9 cellular contexts compared by ENCODE assay signal in the genomic region with DNA sequence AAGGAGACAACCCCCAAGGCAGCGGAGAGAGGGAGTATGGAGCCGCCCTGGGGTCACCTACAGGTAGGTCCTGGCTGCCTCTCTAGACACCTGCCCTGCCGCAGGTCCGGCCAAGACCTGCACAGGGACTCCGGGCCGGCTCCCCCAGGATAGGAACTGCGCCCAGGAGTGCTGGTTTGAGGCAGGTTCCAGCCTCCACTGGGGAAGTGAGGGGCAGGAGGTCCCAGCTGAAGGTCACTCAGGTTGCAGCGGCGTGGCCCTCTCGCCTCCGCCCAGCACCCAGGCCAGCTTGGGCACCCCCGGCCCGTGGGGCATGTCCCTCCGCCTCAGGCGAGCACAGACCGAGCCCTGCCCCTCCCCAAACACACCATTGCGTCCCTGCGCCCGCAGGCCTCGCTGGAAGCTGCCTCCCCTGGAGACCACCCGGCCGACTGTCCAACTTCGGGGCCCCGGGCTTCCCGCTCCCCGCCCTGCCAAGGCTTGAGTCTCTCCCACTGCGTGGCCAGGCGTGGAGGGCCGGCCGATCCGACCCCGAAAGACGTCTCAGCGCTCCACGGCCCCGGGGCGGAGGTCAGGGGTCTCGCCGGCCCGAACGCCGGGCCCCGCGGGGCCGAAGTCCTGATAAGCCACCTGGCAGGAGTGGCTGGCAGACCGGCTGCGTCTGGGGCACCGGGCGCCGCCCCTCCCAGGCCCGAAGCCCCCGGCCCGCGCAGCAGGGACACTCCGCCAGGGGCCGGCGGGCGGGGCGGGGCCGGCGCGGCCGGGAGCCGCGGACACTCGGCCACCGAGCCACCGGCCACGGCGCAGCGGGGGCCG. TPM values are rescaled to one million over a fixed set of nuclear protein-coding genes. Genes with fewer than 3 reads are reported as not detected.
DNase-seq lines count a peak whose midpoint lies in the region; ATAC-seq, FAIRE-seq and TF ChIP-seq lines count a peak whose summit lies in the region.
"Had no signal": no experiment of that assay in that cellular context is flagged by ENCODE, and none has a peak within 500 bp of the region (broad histone marks: within the 10 kb centered on the region; RNA-seq: fewer than 3 reads in every experiment).

No MANE protein-coding gene starts in this region.

- peaks cover 4% of the 10 kb centered on the region for H3K27me3 Mint-ChIP-seq in stimulated activated naive CD8-positive, alpha-beta T cell treated with anti-CD3 and anti-CD28 coated beads, Interleukin-15, Interleukin-2, amounts not matched to agents 100 ng/mL and 50 ng/mL, for 24 hours
- no peaks in the 10 kb centered on the region for H3K27me3 Mint-ChIP-seq in activated T-helper 17 cell treated with anti-CD3 and anti-CD28 coated beads, Interleukin-2, amount 50 U/mL, for 72 hours

- ATAC-seq in stimulated activated naive CD8-positive, alpha-beta T cell treated with anti-CD3 and anti-CD28 coated beads, Interleukin-15, Interleukin-2, amounts not matched to agents 100 U/mL and 50 U/mL, for 24 hours: no peak
- no peak for ATAC-seq in activated T-helper 17 cell treated with anti-CD3 and anti-CD28 coated beads, Interleukin-2, amount 50 U/mL, for 72 hours (replicated peaks)
- ATAC-seq in HG02973 (IDR thresholded peaks at IDR 0.05; ENCODE audit: unreplicated experiment): no peak

- peak overlapping the region; percentile 100 for H3K27ac ChIP-seq in hepatocyte
- peak overlapping the region; percentile 98 for H3K27ac ChIP-seq in small intestine (ENCODE audit: low read depth in 1 of 2, low read length in 1 of 2)

- H3K9me3 ChIP-seq in hepatocyte (ENCODE audit: low read depth) (no peaks in the 10 kb centered on the region), small intestine (ENCODE audit: control insufficient read depth, low read depth) (no peaks in the 10 kb centered on the region)

- H3K4me3 ChIP-seq in hepatocyte: peak overlapping the region; percentile 96
- peak overlapping the region; percentile 43 to 84 for H3K4me3 ChIP-seq in small intestine (ENCODE audit: low read depth in 1 of 2, low read length in 2 of 2)

- DNase-seq in stimulated activated naive CD8-positive, alpha-beta T cell treated with anti-CD3 and anti-CD28 coated beads, Interleukin-15, Interleukin-2, amounts not matched to agents 100 U/mL and 50 U/mL, for 24 hours: no peak
- peak; percentile 58 for DNase-seq in hepatocyte (ENCODE audit: low spot score)
- DNase-seq in small intestine: no peak
- DNase-seq in NCI-H748 (lab: John Stamatoyannopoulos, UW; ENCODE audit: unreplicated experiment): no peak
- DNase-seq in NCI-H1417 treated with DMSO at 0.1 percent for 48 hours (lab: John Stamatoyannopoulos, UW): no peak

- 58% methylated on average over 17 of the region's 72 CpGs for WGBS in hepatocyte (ENCODE audit: low lambda C conversion rate, missing lambda C conversion rate)
- 15 to 23% (median 18%) methylated on average over 50 to 72 of the region's 72 CpGs for WGBS in small intestine, 3 donors

- peak overlapping the region; percentile 79 for H3K27ac Mint-ChIP-seq in stimulated activated naive CD8-positive, alpha-beta T cell treated with anti-CD3 and anti-CD28 coated beads, Interleukin-15, Interleukin-2, amounts not matched to agents 100 ng/mL and 50 ng/mL, for 24 hours
- H3K27ac Mint-ChIP-seq in activated T-helper 17 cell treated with anti-CD3 and anti-CD28 coated beads, Interleukin-2, amount 50 U/mL, for 72 hours: peak overlapping the region; percentile 71

- H4K20me1 ChIP-seq in hepatocyte (ENCODE audit: insufficient read depth, poor library complexity, severe bottlenecking): peaks cover 31% of the 10 kb centered on the region

- no peaks in the 10 kb centered on the region for H3K27me3 ChIP-seq in hepatocyte
- no peaks in the 10 kb centered on the region for H3K27me3 ChIP-seq in small intestine (ENCODE audit: control insufficient read depth in 2 of 2, insufficient read depth in 2 of 2, low read length in 2 of 2)

- H3K36me3 Mint-ChIP-seq in stimulated activated naive CD8-positive, alpha-beta T cell treated with anti-CD3 and anti-CD28 coated beads, Interleukin-15, Interleukin-2, amounts not matched to agents 100 ng/mL and 50 ng/mL, for 24 hours (ENCODE audit: low read depth): peaks cover 5% of the 10 kb centered on the region
- H3K36me3 Mint-ChIP-seq in activated T-helper 17 cell treated with anti-CD3 and anti-CD28 coated beads, Interleukin-2, amount 50 U/mL, for 72 hours (ENCODE audit: low read depth): peaks cover 30% of the 10 kb centered on the region

- no peak for FAIRE-seq in small intestine (lab: Jason Lieb, UNC)
- FAIRE-seq: colon had no signal

- no peaks in the 10 kb centered on the region for H3K9me2 ChIP-seq in hepatocyte (replicated peaks; ENCODE audit: insufficient read depth)

- H3K4me3 Mint-ChIP-seq in stimulated activated naive CD8-positive, alpha-beta T cell treated with anti-CD3 and anti-CD28 coated beads, Interleukin-15, Interleukin-2, amounts not matched to agents 100 ng/mL and 50 ng/mL, for 24 hours: peak overlapping the region; percentile 63
- peak overlapping the region; percentile 56 for H3K4me3 Mint-ChIP-seq in activated T-helper 17 cell treated with anti-CD3 and anti-CD28 coated beads, Interleukin-2, amount 50 U/mL, for 72 hours

- H3K79me2 ChIP-seq in hepatocyte: peaks cover 40% of the 10 kb centered on the region

- peak overlapping the region; percentile 66 for H2AFZ ChIP-seq in hepatocyte

- peaks cover 20% of the 10 kb centered on the region for H3K4me1 Mint-ChIP-seq in stimulated activated naive CD8-positive, alpha-beta T cell treated with anti-CD3 and anti-CD28 coated beads, Interleukin-15, Interleukin-2, amounts not matched to agents 100 ng/mL and 50 ng/mL, for 24 hours (ENCODE audit: low read depth)
- peaks cover 3% of the 10 kb centered on the region for H3K4me1 Mint-ChIP-seq in activated T-helper 17 cell treated with anti-CD3 and anti-CD28 coated beads, Interleukin-2, amount 50 U/mL, for 72 hours

- H3K4me2 ChIP-seq in hepatocyte: peak overlapping the region; percentile 99

- TF ChIP-seq CTCF in hepatocyte (IDR thresholded peaks at IDR 0.05; ENCODE audit: poor library complexity): no peak

- H3K36me3 ChIP-seq in hepatocyte (replicated peaks; ENCODE audit: insufficient read depth, low read depth) (no peaks in the 10 kb centered on the region), small intestine (ENCODE audit: control insufficient read depth in 2 of 2, insufficient read depth in 2 of 2, low read length in 2 of 2) (no peaks in the 10 kb centered on the region)

- H3K4me1 ChIP-seq in hepatocyte (ENCODE audit: insufficient read depth): peaks cover 31% of the 10 kb centered on the region
- peaks cover 0 to 5% of the 10 kb centered on the region in 2 donors for H3K4me1 ChIP-seq in small intestine (ENCODE audit: control insufficient read depth in 2 of 2, insufficient read depth in 1 of 2, low read depth in 1 of 2, low read length in 1 of 2)

- H3K9me3 Mint-ChIP-seq in stimulated activated naive CD8-positive, alpha-beta T cell treated with anti-CD3 and anti-CD28 coated beads, Interleukin-15, Interleukin-2, amounts not matched to agents 100 ng/mL and 50 ng/mL, for 24 hours: no peaks in the 10 kb centered on the region
- no peaks in the 10 kb centered on the region for H3K9me3 Mint-ChIP-seq in activated T-helper 17 cell treated with anti-CD3 and anti-CD28 coated beads, Interleukin-2, amount 50 U/mL, for 72 hours

RNA-seq across cellular contexts. Expression of gene SKI, which starts 1.4 kb away (rescaled TPM):
- total RNA-seq in activated T-helper 17 cell treated with anti-CD3 and anti-CD28 coated beads, Interleukin-2, amount 50 U/mL, for 72 hours: 10 to 100 TPM; 39.5 to 52.1 TPM
- 17.1 and 21.9 TPM in 2 replicates for total RNA-seq in hepatocyte
- polyA plus RNA-seq in hepatocyte (5.1 and 6.9 TPM in 2 replicates), small intestine (10 to 100 TPM in 1 of 3 donors, 1 to 10 TPM in 2; 4.2 to 17.8 (median 5.4) TPM)

RNA-seq across cellular contexts. Expression of gene FAAP20, which starts 32.2 kb away (rescaled TPM):
- 10 to 100 TPM; 56.7 to 68.3 TPM for total RNA-seq in activated T-helper 17 cell treated with anti-CD3 and anti-CD28 coated beads, Interleukin-2, amount 50 U/mL, for 72 hours
- total RNA-seq in hepatocyte: 24.9 and 36.6 TPM in 2 replicates
- polyA plus RNA-seq in hepatocyte (117 and 135 TPM in 2 replicates), small intestine (10 to 100 TPM; 20.6 to 51.4 (median 39.4) TPM)
